8 cellular contexts compared by ENCODE assay signal in genomic region chr11:47407746-47408590, GRCh38. TPM values are rescaled to one million over a fixed set of nuclear protein-coding genes. Genes with fewer than 3 reads are reported as not detected.
DNase-seq lines count a peak whose midpoint lies in the region; ATAC-seq and TF ChIP-seq lines count a peak whose summit lies in the region.

SLC39A13 (plus strand) TSS chr11:47408590; CDS start chr11:47410095, 1,505 bp downstream.

- H3K36me3 Mint-ChIP-seq in activated naive CD4-positive, alpha-beta T cell treated with anti-CD3 and anti-CD28 coated beads, Interleukin-2, amount 50 U/mL, for 72 hours = no peaks in the 10 kb centered on the region

- peaks cover 16% of the 10 kb centered on the region for H3K36me3 ChIP-seq in osteoblast (ENCODE audit: insufficient read depth, low read length)
- no peaks in the 10 kb centered on the region for H3K36me3 ChIP-seq in testis (ENCODE audit: low read depth, missing control alignments)

- H3K27ac ChIP-seq in osteoblast (ENCODE audit: low read depth, low read length) (peak within 1 kb of the TSS; percentile 98), testis (peak within 1 kb of the TSS; percentile 88 to 95)

- ATAC-seq in HG02623 (IDR thresholded peaks at IDR 0.05; ENCODE audit: unreplicated experiment) = peak; percentile 83
- peak; percentile 86 to 93 for ATAC-seq in activated naive CD4-positive, alpha-beta T cell treated with anti-CD3 and anti-CD28 coated beads, Interleukin-2, amount 50 U/mL, for 72 hours

- TF ChIP-seq POLR2A in testis (IDR thresholded peaks at IDR 0.05) = peak; percentile 66

- intact Hi-C loops in testis (cut with DNase I; ENCODE audit: low total_unique reads) = no loop called here

- H3K27me3 ChIP-seq in osteoblast (ENCODE audit: insufficient read depth, low read length) = no peaks in the 10 kb centered on the region
- H3K27me3 ChIP-seq in testis = no peaks in the 10 kb centered on the region

- H3K27ac Mint-ChIP-seq in activated naive CD4-positive, alpha-beta T cell treated with anti-CD3 and anti-CD28 coated beads, Interleukin-2, amount 50 U/mL, for 72 hours = peak within 1 kb of the TSS; percentile 90 to 95

- H3K79me2 ChIP-seq in osteoblast (ENCODE audit: insufficient read depth, low read length) = peaks cover 37% of the 10 kb centered on the region

- H4K20me1 ChIP-seq in osteoblast (ENCODE audit: insufficient read depth, low read length) = peaks cover 24% of the 10 kb centered on the region

- H3K9me3 ChIP-seq in osteoblast (ENCODE audit: low read depth, low read length) (no peaks in the 10 kb centered on the region), testis (no peaks in the 10 kb centered on the region)

- DNase-seq in GM12865 (ENCODE audit: low read depth) = peak; percentile 99
- peak; percentile 89 for DNase-seq in NCI-H1092 (lab: John Stamatoyannopoulos, UW)
- peak; percentile 99 for DNase-seq in SKM-1 (lab: John Stamatoyannopoulos, UW; ENCODE audit: unreplicated experiment)
- peak; percentile 97 to 98 for DNase-seq in activated naive CD4-positive, alpha-beta T cell treated with anti-CD3 and anti-CD28 coated beads, Interleukin-2, amount 50 U/mL, for 72 hours (ENCODE audit: low spot score in 2 of 2)
- DNase-seq in glomerular endothelial cell (ENCODE audit: extremely low read depth, low read depth, low spot score) = peak; percentile 47
- peak; percentile 100 for DNase-seq in osteoblast (ENCODE audit: insufficient read length, low spot score, missing footprints)
- DNase-seq in testis = peak; percentile 94

- TF ChIP-seq CTCF in GM12865 (IDR thresholded peaks at IDR 0.05; ENCODE audit: insufficient read depth, low read depth, low read length, missing control alignments) (peak; percentile 85), osteoblast (IDR thresholded peaks at IDR 0.05; ENCODE audit: extremely low read depth, low read depth, low read length) (peak; percentile 81), testis (IDR thresholded peaks at IDR 0.05) (peak; percentile 80 to 86 (median 86))

- H3K4me3 ChIP-seq in GM12865 (ENCODE audit: low read depth, low read length) (peak within 1 kb of the TSS; percentile 77), osteoblast (ENCODE audit: insufficient read depth, low read length) (peak within 1 kb of the TSS; percentile 99), testis (peak within 1 kb of the TSS; percentile 69 to 87)

- H3K4me1 ChIP-seq in osteoblast (ENCODE audit: insufficient read depth, low read length) = peaks cover 33% of the 10 kb centered on the region
- H3K4me1 ChIP-seq in testis = peaks cover 25% of the 10 kb centered on the region

- H3K4me2 ChIP-seq in osteoblast (ENCODE audit: insufficient read depth, low read length) = peak within 1 kb of the TSS; percentile 100

- WGBS in testis, 2 donors = 4 to 5% methylated on average over 10 to 13 of the region's 70 CpGs

- H3K9me3 Mint-ChIP-seq in activated naive CD4-positive, alpha-beta T cell treated with anti-CD3 and anti-CD28 coated beads, Interleukin-2, amount 50 U/mL, for 72 hours = no peaks in the 10 kb centered on the region

- H2AFZ ChIP-seq in osteoblast (ENCODE audit: low read length) = peak within 1 kb of the TSS; percentile 83

RNA-seq across cellular contexts. Expression of gene SLC39A13, which starts in this region (rescaled TPM):
- total RNA-seq in activated naive CD4-positive, alpha-beta T cell treated with anti-CD3 and anti-CD28 coated beads, Interleukin-2, amount 50 U/mL, for 72 hours = 10 to 100 TPM; 11.9 to 15.2 TPM
- total RNA-seq in glomerular endothelial cell (118 and 133 TPM in 2 replicates), osteoblast (52.5 and 78.9 TPM in 2 replicates), testis (10 to 100 TPM; 95.1 to 98.1 TPM)
- polyA plus RNA-seq in testis (ENCODE audit: insufficient read depth, low read depth, low replicate concordance) = 99.2 TPM

Comparison
In these comparisons a context has a peak if more than half of its experiments do, and no peak if none do; other contexts are left out.
1. Peak in every context shown above with its lines: DNase-seq, ATAC-seq, H3K4me3 ChIP-seq and H3K27ac ChIP-seq.
2. DNase-seq: peak in every context shown above with its lines; median percentile 100 in osteoblast; 99 in GM12865; 99 in SKM-1; 98 in activated naive CD4-positive, alpha-beta T cell treated with anti-CD3 and anti-CD28 coated beads, Interleukin-2, amount 50 U/mL, for 72 hours; 94 in testis; 89 in NCI-H1092; 47 in glomerular endothelial cell.